Comparison of ENCODE assay signal across 10 cellular contexts in the genomic region with DNA sequence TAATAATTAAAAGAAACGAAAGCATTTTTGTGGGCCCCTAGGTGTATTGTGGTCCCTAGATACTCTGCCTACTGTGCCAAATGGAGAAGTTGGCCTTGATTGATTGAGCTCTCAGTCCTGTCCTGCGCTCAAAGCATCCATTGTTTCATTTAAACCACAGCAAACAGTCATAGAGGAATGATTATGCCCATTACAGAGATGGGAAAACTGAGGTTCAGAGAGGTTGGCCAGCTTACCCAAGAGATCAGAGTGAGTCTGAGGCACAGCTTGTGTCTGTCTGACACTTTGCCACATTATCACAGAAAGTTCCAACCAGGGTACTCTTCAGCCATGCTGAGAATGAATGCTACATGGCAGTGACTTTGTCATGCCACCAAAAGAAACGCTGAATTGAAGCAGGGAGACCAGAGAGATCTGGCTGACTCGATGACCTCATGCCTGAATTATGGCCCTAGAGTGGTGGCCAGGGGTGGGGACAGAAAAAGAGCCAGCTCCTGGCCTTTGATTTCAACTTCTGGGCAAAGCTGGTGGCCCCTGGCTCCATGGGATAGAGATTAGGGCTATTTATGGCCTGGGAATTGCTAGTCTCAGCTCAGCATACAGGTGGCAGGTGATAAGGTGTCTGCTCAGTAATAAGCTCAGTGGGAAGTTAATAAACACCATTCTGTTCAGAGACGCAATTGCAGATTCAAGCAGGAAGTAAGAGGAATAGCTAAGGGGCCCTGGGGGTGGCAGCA.
"Had no signal": no experiment of that assay in that cellular context is flagged by ENCODE, and none has a peak within 500 bp of the region (broad histone marks: within the 10 kb centered on the region; RNA-seq: fewer than 3 reads in every experiment).

No MANE protein-coding gene starts in this region.

- H3K4me1 ChIP-seq: gastrocnemius medialis, sigmoid colon, upper lobe of right lung had no signal

- H3K27me3 ChIP-seq: gastrocnemius medialis, sigmoid colon, upper lobe of right lung had no signal

- H3K36me3 ChIP-seq: gastrocnemius medialis, sigmoid colon, upper lobe of right lung, WERI-Rb-1 had no signal

- ATAC-seq: gastrocnemius medialis, upper lobe of right lung had no signal

- H3K9me3 ChIP-seq: gastrocnemius medialis, sigmoid colon, upper lobe of right lung had no signal

- H3K4me3 ChIP-seq: coronary artery, gastrocnemius medialis, sigmoid colon, upper lobe of right lung had no signal

- H3K27ac ChIP-seq: coronary artery, gastrocnemius medialis, sigmoid colon, upper lobe of right lung, WERI-Rb-1 had no signal

- DNase-seq: activated CD4-positive, alpha-beta T cell treated with anti-CD3 and anti-CD28 coated beads for 4 hours; activated naive CD4-positive, alpha-beta T cell treated with anti-CD3 and anti-CD28 coated beads for 36 hours; central memory CD4-positive, alpha-beta T cell; effector CD4-positive, alpha-beta T cell; gastrocnemius medialis; sigmoid colon; stimulated activated CD4-positive, alpha-beta T cell treated with anti-CD3 and anti-CD28 coated beads, Interleukin-4, amount 100 ng/mL, for 24 hours; upper lobe of right lung; WERI-Rb-1 had no signal
